Comparison of ENCODE assay signal across 16 cellular contexts in genomic region chrX:13010546-13010945, GRCh38. TPM values are rescaled to one million over a fixed set of nuclear protein-coding genes. Genes with fewer than 3 reads are reported as not detected.
"Had no signal": no experiment of that assay in that cellular context is flagged by ENCODE, and none has a peak within 500 bp of the region (broad histone marks: within the 10 kb centered on the region; RNA-seq: fewer than 3 reads in every experiment).

No MANE protein-coding gene starts in this region.

- H3K27ac Mint-ChIP-seq: activated CD4-positive, alpha-beta T cell treated with anti-CD3 and anti-CD28 coated beads for 36 hours; activated CD8-positive, alpha-beta T cell treated with anti-CD3 and anti-CD28 coated beads for 36 hours; activated naive CD8-positive, alpha-beta T cell treated with anti-CD3 and anti-CD28 coated beads, Interleukin-2, amount 10 ng/mL, durations not matched to agents 7 days and 5 days; activated T-cell treated with anti-CD3 and anti-CD28 coated beads, Interleukin-2, amount 50 U/mL, for 72 hours; effector memory CD8-positive, alpha-beta T cell; stimulated activated effector memory CD8-positive, alpha-beta T cell treated with anti-CD3 and anti-CD28 coated beads, Interleukin-12 subunit alpha, Interleukin-12 subunit beta, amount 100 ng/mL, for 72 hours had no signal

- H3K4me3 ChIP-seq: lower lobe of right lung, thyroid gland had no signal

- DNase-seq: activated CD4-positive, alpha-beta T cell treated with anti-CD3 and anti-CD28 coated beads for 36 hours; activated CD8-positive, alpha-beta T cell treated with anti-CD3 and anti-CD28 coated beads for 36 hours; activated naive CD8-positive, alpha-beta T cell treated with anti-CD3 and anti-CD28 coated beads, Interleukin-2, amount 10 ng/mL, durations not matched to agents 7 days and 5 days; activated T-cell treated with anti-CD3 and anti-CD28 coated beads, Interleukin-2, amount 50 U/mL, for 72 hours; dermis blood vessel endothelial cell; effector memory CD8-positive, alpha-beta T cell; heart right ventricle; lower lobe of right lung; naive B cell; T-helper 17 cell; thyroid gland; WERI-Rb-1 had no signal

- H3K79me2 ChIP-seq: parathyroid adenoma had no signal

- H3K36me3 Mint-ChIP-seq: activated naive CD8-positive, alpha-beta T cell treated with anti-CD3 and anti-CD28 coated beads, Interleukin-2, amount 10 ng/mL, durations not matched to agents 7 days and 5 days; naive B cell had no signal

- H3K4me3 Mint-ChIP-seq: activated CD4-positive, alpha-beta T cell treated with anti-CD3 and anti-CD28 coated beads for 36 hours; activated CD8-positive, alpha-beta T cell treated with anti-CD3 and anti-CD28 coated beads for 36 hours; activated naive CD8-positive, alpha-beta T cell treated with anti-CD3 and anti-CD28 coated beads, Interleukin-2, amount 10 ng/mL, durations not matched to agents 7 days and 5 days; activated T-cell treated with anti-CD3 and anti-CD28 coated beads, Interleukin-2, amount 50 U/mL, for 72 hours; effector memory CD8-positive, alpha-beta T cell; naive B cell; stimulated activated effector memory CD8-positive, alpha-beta T cell treated with anti-CD3 and anti-CD28 coated beads, Interleukin-12 subunit alpha, Interleukin-12 subunit beta, amount 100 ng/mL, for 72 hours; T-helper 17 cell had no signal

- H3K4me1 ChIP-seq: parathyroid adenoma had no signal

- H3K27me3 Mint-ChIP-seq: activated CD4-positive, alpha-beta T cell treated with anti-CD3 and anti-CD28 coated beads for 36 hours; activated CD8-positive, alpha-beta T cell treated with anti-CD3 and anti-CD28 coated beads for 36 hours; activated naive CD8-positive, alpha-beta T cell treated with anti-CD3 and anti-CD28 coated beads, Interleukin-2, amount 10 ng/mL, durations not matched to agents 7 days and 5 days; effector memory CD8-positive, alpha-beta T cell; T-helper 17 cell had no signal

- H3K9me3 ChIP-seq: heart right ventricle, lower lobe of right lung, thyroid gland had no signal

- H2AFZ ChIP-seq: parathyroid adenoma had no signal

- H3K27ac ChIP-seq: lower lobe of right lung, parathyroid adenoma, thyroid gland, WERI-Rb-1 had no signal

- H3K9me3 Mint-ChIP-seq: activated CD8-positive, alpha-beta T cell treated with anti-CD3 and anti-CD28 coated beads for 36 hours; activated naive CD8-positive, alpha-beta T cell treated with anti-CD3 and anti-CD28 coated beads, Interleukin-2, amount 10 ng/mL, durations not matched to agents 7 days and 5 days; effector memory CD8-positive, alpha-beta T cell; naive B cell; stimulated activated effector memory CD8-positive, alpha-beta T cell treated with anti-CD3 and anti-CD28 coated beads, Interleukin-12 subunit alpha, Interleukin-12 subunit beta, amount 100 ng/mL, for 72 hours had no signal

- H3K27me3 ChIP-seq: thyroid gland had no signal

- H3K9ac ChIP-seq: parathyroid adenoma had no signal

- ATAC-seq: activated CD4-positive, alpha-beta T cell treated with anti-CD3 and anti-CD28 coated beads for 36 hours; activated CD8-positive, alpha-beta T cell treated with anti-CD3 and anti-CD28 coated beads for 36 hours; activated T-cell treated with anti-CD3 and anti-CD28 coated beads, Interleukin-2, amount 50 U/mL, for 72 hours; effector memory CD8-positive, alpha-beta T cell; lower lobe of right lung; stimulated activated effector memory CD8-positive, alpha-beta T cell treated with anti-CD3 and anti-CD28 coated beads, Interleukin-12 subunit alpha, Interleukin-12 subunit beta, amount 100 ng/mL, for 72 hours; T-helper 17 cell had no signal

- H3K36me3 ChIP-seq: heart right ventricle, lower lobe of right lung, thyroid gland, WERI-Rb-1 had no signal

RNA-seq across cellular contexts. Expression of gene FAM9C, which starts 33.9 kb away (rescaled TPM):
- total RNA-seq: activated CD4-positive, alpha-beta T cell treated with anti-CD3 and anti-CD28 coated beads for 36 hours; activated CD8-positive, alpha-beta T cell treated with anti-CD3 and anti-CD28 coated beads for 36 hours; activated naive CD8-positive, alpha-beta T cell treated with anti-CD3 and anti-CD28 coated beads, Interleukin-2, amount 10 ng/mL, durations not matched to agents 7 days and 5 days; cerebellum; dermis blood vessel endothelial cell; lower lobe of right lung; renal cortical epithelial cell; T-helper 17 cell had no signal
- polyA plus RNA-seq: heart right ventricle had no signal
